8 cellular contexts compared by ENCODE assay signal in the genomic region with DNA sequence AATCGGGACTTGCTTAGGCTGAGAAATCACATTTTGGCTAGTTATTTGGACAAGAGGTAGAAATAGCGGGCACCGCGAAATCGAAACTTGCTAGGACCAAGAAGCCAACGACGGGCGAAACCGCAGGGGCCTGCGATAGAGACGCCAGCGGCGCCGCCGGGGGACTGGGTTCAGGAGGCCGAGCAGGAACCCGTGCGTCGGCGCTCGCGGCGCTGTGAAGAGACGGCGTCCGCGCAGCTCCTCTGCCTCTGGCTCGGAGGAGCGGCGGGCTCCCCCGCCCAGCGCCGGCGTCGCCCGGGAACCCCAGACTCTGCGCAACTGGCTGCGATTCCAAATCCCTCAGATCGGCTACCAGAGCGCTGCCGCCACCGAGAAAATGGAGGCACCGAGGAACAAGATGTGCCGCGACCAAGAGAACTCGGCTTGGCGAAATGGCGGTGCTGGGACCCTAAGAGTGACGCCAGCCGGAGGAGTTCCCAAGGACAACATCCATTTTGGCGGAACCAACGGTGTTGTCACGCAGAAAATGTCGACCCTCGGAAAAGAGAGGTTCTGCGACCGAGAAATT. TPM values are rescaled to one million over a fixed set of nuclear protein-coding genes. Genes with fewer than 3 reads are reported as not detected.
DNase-seq lines count a peak whose midpoint lies in the region; ATAC-seq and TF ChIP-seq lines count a peak whose summit lies in the region.

No MANE protein-coding gene starts in this region.

- H3K9me3 ChIP-seq in heart right ventricle, result no peaks in the 10 kb centered on the region

- peaks cover 6 to 49% (median 32%) of the 10 kb centered on the region in 9 donors for H3K4me1 ChIP-seq in heart right ventricle

- H3K9me3 Mint-ChIP-seq in activated naive CD8-positive, alpha-beta T cell treated with anti-CD3 and anti-CD28 coated beads, Interleukin-2, amount 50 U/mL, for 24 hours, result no peaks in the 10 kb centered on the region
- H3K9me3 Mint-ChIP-seq in type B pancreatic cell, result no peaks in the 10 kb centered on the region

- H3K27ac ChIP-seq in heart right ventricle, result peak overlapping the region; percentile 98 to 100 (median 100)

- H3K4me1 Mint-ChIP-seq in activated naive CD8-positive, alpha-beta T cell treated with anti-CD3 and anti-CD28 coated beads, Interleukin-2, amount 50 U/mL, for 24 hours, result peaks cover 31% of the 10 kb centered on the region
- peaks cover 20% of the 10 kb centered on the region for H3K4me1 Mint-ChIP-seq in type B pancreatic cell (ENCODE audit: unreplicated experiment)

- no peaks in the 10 kb centered on the region for H3K27me3 Mint-ChIP-seq in activated naive CD8-positive, alpha-beta T cell treated with anti-CD3 and anti-CD28 coated beads, Interleukin-2, amount 50 U/mL, for 24 hours
- H3K27me3 Mint-ChIP-seq in type B pancreatic cell, result no peaks in the 10 kb centered on the region

- 0% methylated on average over 57 of the region's 57 CpGs for WGBS in heart right ventricle, 2 donors

- peak; percentile 40 for ATAC-seq in GM21528 (IDR thresholded peaks at IDR 0.05; ENCODE audit: low FRiP score, unreplicated experiment)
- peak; percentile 48 for ATAC-seq in activated naive CD8-positive, alpha-beta T cell treated with anti-CD3 and anti-CD28 coated beads, Interleukin-2, amount 50 U/mL, for 24 hours
- ATAC-seq in heart right ventricle, result peak; percentile 52 to 73 (median 62)

- intact Hi-C loops in heart right ventricle (cut with DNase I) (loop anchor here in 4 of 10 donors (2.0 to 10.0 kb wide), 4 partner anchors 41 to 162 kb away; a partner anchor contains a TSS), posterior vena cava (cut with DNase I) (no loop called here)

- peak; percentile 79 for DNase-seq in D341Med (ENCODE audit: low spot score)
- peak; percentile 65 to 76 for DNase-seq in Kasumi-1 (lab: John Stamatoyannopoulos, UW)
- DNase-seq in SK-N-DZ (ENCODE audit: low spot score), result peak; percentile 74
- peak; percentile 74 for DNase-seq in activated naive CD8-positive, alpha-beta T cell treated with anti-CD3 and anti-CD28 coated beads, Interleukin-2, amount 50 U/mL, for 24 hours
- DNase-seq in heart right ventricle, result peak; percentile 66 to 78
- peak; percentile 94 for DNase-seq in posterior vena cava (ENCODE audit: low spot score)
- DNase-seq in type B pancreatic cell (ENCODE audit: extremely low spot score, unreplicated experiment), result peak; percentile 80

- H3K36me3 ChIP-seq in heart right ventricle, result peaks cover 0 to 26% (median 7%) of the 10 kb centered on the region in 9 donors

- no peaks in the 10 kb centered on the region for H3K27me3 ChIP-seq in heart right ventricle

- peak overlapping the region; percentile 70 to 93 (median 80) for H3K4me3 ChIP-seq in heart right ventricle

- TF ChIP-seq CTCF in heart right ventricle (IDR thresholded peaks at IDR 0.05) (no peak), type B pancreatic cell (conservative IDR thresholded peaks at IDR 0.05) (no peak)

- H3K27ac Mint-ChIP-seq in activated naive CD8-positive, alpha-beta T cell treated with anti-CD3 and anti-CD28 coated beads, Interleukin-2, amount 50 U/mL, for 24 hours, result peak overlapping the region; percentile 99
- peak overlapping the region; percentile 97 for H3K27ac Mint-ChIP-seq in type B pancreatic cell

- peak overlapping the region; percentile 95 for H3K4me3 Mint-ChIP-seq in activated naive CD8-positive, alpha-beta T cell treated with anti-CD3 and anti-CD28 coated beads, Interleukin-2, amount 50 U/mL, for 24 hours
- H3K4me3 Mint-ChIP-seq in type B pancreatic cell, result peak overlapping the region; percentile 99

- peaks cover 14% of the 10 kb centered on the region for H3K36me3 Mint-ChIP-seq in activated naive CD8-positive, alpha-beta T cell treated with anti-CD3 and anti-CD28 coated beads, Interleukin-2, amount 50 U/mL, for 24 hours (ENCODE audit: low read depth)
- peaks cover 12% of the 10 kb centered on the region for H3K36me3 Mint-ChIP-seq in type B pancreatic cell

RNA-seq across cellular contexts. Expression of a gene that starts 26.2 kb away (rescaled TPM):
- 0.16 and 0.74 TPM in 2 replicates for polyA plus RNA-seq in SK-N-DZ (2014; cell fraction: cytosol; rRNA removed)
- polyA plus RNA-seq in SK-N-DZ (2014; cell fraction: nucleus; rRNA removed), result 1.0 and 1.2 TPM in 2 replicates
- total RNA-seq in heart right ventricle, result 1 to 10 TPM in 4 of 10 donors, under 1 TPM in 6; 0.42 to 1.8 (median 0.87) TPM
- polyA plus RNA-seq in heart right ventricle, result 1 to 10 TPM; 2.4 to 3.4 TPM
- total RNA-seq in posterior vena cava, result 1 to 10 TPM; 2.3 to 4.7 TPM
- 0.34 and 0.74 TPM in 2 replicates for total RNA-seq in type B pancreatic cell (ENCODE audit: low replicate concordance)

RNA-seq across cellular contexts. Expression of a gene that starts 54.4 kb away (rescaled TPM):
- polyA plus RNA-seq in SK-N-DZ (2014; cell fraction: cytosol; rRNA removed), result 41.4 and 41.5 TPM in 2 replicates
- 57.2 and 57.9 TPM in 2 replicates for polyA plus RNA-seq in SK-N-DZ (2014; cell fraction: nucleus; rRNA removed)
- total RNA-seq in heart right ventricle, result 10 to 100 TPM; 13.4 to 20.6 (median 16.8) TPM
- polyA plus RNA-seq in heart right ventricle, result 10 to 100 TPM in 1 of 2 donors, 1 to 10 TPM in 1; 9.5 to 40.5 TPM
- 10 to 100 TPM; 36.0 to 37.8 TPM for total RNA-seq in posterior vena cava
- total RNA-seq in type B pancreatic cell (ENCODE audit: low replicate concordance), result 32.6 and 42.7 TPM in 2 replicates

Comparison
In these comparisons a context has a peak if more than half of its experiments do, and no peak if none do; other contexts are left out.
1. Peak in every context shown above with its lines: DNase-seq, ATAC-seq, H3K4me3 ChIP-seq and H3K27ac ChIP-seq.